10 cellular contexts compared by ENCODE assay signal in genomic region chr15:98855067-98855814, GRCh38.
A peak's percentile ranks its signal among the peaks of the same experiment; 100 is the strongest.
DNase-seq lines count a peak whose midpoint lies in the region; ATAC-seq and TF ChIP-seq lines count a peak whose summit lies in the region.
"Had no signal": no experiment of that assay in that cellular context is flagged by ENCODE, and none has a peak within 500 bp of the region (broad histone marks: within the 10 kb centered on the region; RNA-seq: fewer than 3 reads in every experiment).

No MANE protein-coding gene starts in this region.

- TF ChIP-seq CTCF in endodermal cell (conservative IDR thresholded peaks at IDR 0.05) (no peak), osteoblast (IDR thresholded peaks at IDR 0.05; ENCODE audit: extremely low read depth, low read depth, low read length) (no peak)

- WGBS in endodermal cell (ENCODE audit: insufficient coverage in 1 of 2, insufficient read length in 1 of 2), 2 experiments, result 94 to 96% methylated on average over 3 to 10 of the region's 10 CpGs

- H3K9ac ChIP-seq in endodermal cell (ENCODE audit: extremely low read depth, low read length, poor library complexity, severe bottlenecking), result no peak overlapping the region

- H4K20me1 ChIP-seq in osteoblast (ENCODE audit: insufficient read depth, low read length), result no peaks in the 10 kb centered on the region

- no peaks in the 10 kb centered on the region for H3K36me3 Mint-ChIP-seq in CD4-positive, CD25-positive, alpha-beta regulatory T cell
- no peaks in the 10 kb centered on the region for H3K36me3 Mint-ChIP-seq in endodermal cell (ENCODE audit: low read depth)

- no peak overlapping the region for H2AFZ ChIP-seq in osteoblast (ENCODE audit: low read length)

- peak overlapping the region in 2 of 4 donors; percentile 5 to 71 for H3K4me3 Mint-ChIP-seq in CD4-positive, CD25-positive, alpha-beta regulatory T cell
- no peak overlapping the region for H3K4me3 Mint-ChIP-seq in endodermal cell

- H3K9me3 Mint-ChIP-seq in CD4-positive, CD25-positive, alpha-beta regulatory T cell, result peaks cover 0 to 3% (median 0%) of the 10 kb centered on the region in 7 donors
- H3K9me3 Mint-ChIP-seq in endodermal cell, result no peaks in the 10 kb centered on the region

- no peak overlapping the region for H3K4me3 ChIP-seq in CD4-positive, CD25-positive, alpha-beta regulatory T cell (ENCODE audit: low read depth, low read length)
- H3K4me3 ChIP-seq in endodermal cell (ENCODE audit: low read length), result no peak overlapping the region
- H3K4me3 ChIP-seq in osteoblast (ENCODE audit: insufficient read depth, low read length), result no peak overlapping the region
- H3K4me3 ChIP-seq: tibial nerve had no signal

- H3K79me2 ChIP-seq in osteoblast (ENCODE audit: insufficient read depth, low read length), result peaks cover 76% of the 10 kb centered on the region

- no peaks in the 10 kb centered on the region for H3K36me3 ChIP-seq in CD4-positive, CD25-positive, alpha-beta regulatory T cell (ENCODE audit: control insufficient read depth, insufficient read depth, low read length)
- no peaks in the 10 kb centered on the region for H3K36me3 ChIP-seq in endodermal cell (ENCODE audit: control insufficient read depth, insufficient read depth, low read length)
- H3K36me3 ChIP-seq in osteoblast (ENCODE audit: insufficient read depth, low read length), result no peaks in the 10 kb centered on the region
- H3K36me3 ChIP-seq: tibial nerve had no signal

- H3K4me1 ChIP-seq in CD4-positive, CD25-positive, alpha-beta regulatory T cell (ENCODE audit: control insufficient read depth, insufficient read depth, low read length, poor library complexity, severe bottlenecking), result peaks cover 34% of the 10 kb centered on the region
- H3K4me1 ChIP-seq in endodermal cell (ENCODE audit: control insufficient read depth, insufficient read depth, low read length) (peaks cover 18% of the 10 kb centered on the region), osteoblast (ENCODE audit: insufficient read depth, low read length) (peaks cover 61% of the 10 kb centered on the region)

- H3K27me3 Mint-ChIP-seq in CD4-positive, CD25-positive, alpha-beta regulatory T cell, result no peaks in the 10 kb centered on the region
- H3K27me3 Mint-ChIP-seq in endodermal cell (ENCODE audit: insufficient read depth), result no peaks in the 10 kb centered on the region

- peak overlapping the region; percentile 39 to 71 (median 69) for H3K27ac Mint-ChIP-seq in CD4-positive, CD25-positive, alpha-beta regulatory T cell
- H3K27ac Mint-ChIP-seq in endodermal cell, result peak overlapping the region; percentile 69

- no peak for ATAC-seq in CD4-positive, CD25-positive, alpha-beta regulatory T cell (ENCODE audit: low read depth in 2 of 2)
- ATAC-seq in HG03565 (IDR thresholded peaks at IDR 0.05; ENCODE audit: unreplicated experiment) (no peak), GM21825 (IDR thresholded peaks at IDR 0.05; ENCODE audit: unreplicated experiment) (no peak)

- no peak overlapping the region for H3K4me2 ChIP-seq in osteoblast (ENCODE audit: insufficient read depth, low read length)

- H3K27ac ChIP-seq in CD4-positive, CD25-positive, alpha-beta regulatory T cell (ENCODE audit: insufficient read depth, low read length, poor library complexity, severe bottlenecking), result no peak overlapping the region
- H3K27ac ChIP-seq in endodermal cell (ENCODE audit: low read depth, low read length), result peak overlapping the region; percentile 34
- peak overlapping the region; percentile 78 for H3K27ac ChIP-seq in osteoblast (ENCODE audit: low read depth, low read length)

- H3K4me1 Mint-ChIP-seq in CD4-positive, CD25-positive, alpha-beta regulatory T cell, result peaks cover 8 to 85% (median 35%) of the 10 kb centered on the region in 4 donors
- peaks cover 69% of the 10 kb centered on the region for H3K4me1 Mint-ChIP-seq in endodermal cell

- DNase-seq in CD4-positive, CD25-positive, alpha-beta regulatory T cell, result no peak
- DNase-seq in NCI-H69 (lab: John Stamatoyannopoulos, UW) (peak; percentile 57), endodermal cell (no peak), osteoblast (ENCODE audit: insufficient read length, low spot score, missing footprints) (peak; percentile 57), NCI-H524 treated with DMSO at 0.1 percent for 48 hours (lab: John Stamatoyannopoulos, UW) (no peak), RKO (ENCODE audit: low spot score) (no peak)
- DNase-seq: MM.1S had no signal

- H3K27me3 ChIP-seq in CD4-positive, CD25-positive, alpha-beta regulatory T cell (ENCODE audit: control insufficient read depth, insufficient read depth, low read length), result no peaks in the 10 kb centered on the region
- no peaks in the 10 kb centered on the region for H3K27me3 ChIP-seq in endodermal cell (ENCODE audit: control insufficient read depth, insufficient read depth, low read length, poor library complexity, severe bottlenecking)
- no peaks in the 10 kb centered on the region for H3K27me3 ChIP-seq in osteoblast (ENCODE audit: insufficient read depth, low read length)
- H3K27me3 ChIP-seq: tibial nerve had no signal

- no peaks in the 10 kb centered on the region for H3K9me3 ChIP-seq in CD4-positive, CD25-positive, alpha-beta regulatory T cell (ENCODE audit: control insufficient read depth in 2 of 2, low read length in 2 of 2)
- H3K9me3 ChIP-seq in endodermal cell (ENCODE audit: control insufficient read depth, low read length), result no peaks in the 10 kb centered on the region
- H3K9me3 ChIP-seq in osteoblast (ENCODE audit: low read depth, low read length), result no peaks in the 10 kb centered on the region
- H3K9me3 ChIP-seq: tibial nerve had no signal

Comparison
In these comparisons a context has a peak if more than half of its experiments do, and no peak if none do; other contexts are left out.
1. DNase-seq: peak in NCI-H69 (single experiment) and osteoblast (single experiment); none in CD4-positive, CD25-positive, alpha-beta regulatory T cell (0 of 3), endodermal cell (single experiment), NCI-H524 treated with DMSO at 0.1 percent for 48 hours (single experiment) and RKO (single experiment).